Comparison of ENCODE assay signal across 1 cellular context in the genomic region with DNA sequence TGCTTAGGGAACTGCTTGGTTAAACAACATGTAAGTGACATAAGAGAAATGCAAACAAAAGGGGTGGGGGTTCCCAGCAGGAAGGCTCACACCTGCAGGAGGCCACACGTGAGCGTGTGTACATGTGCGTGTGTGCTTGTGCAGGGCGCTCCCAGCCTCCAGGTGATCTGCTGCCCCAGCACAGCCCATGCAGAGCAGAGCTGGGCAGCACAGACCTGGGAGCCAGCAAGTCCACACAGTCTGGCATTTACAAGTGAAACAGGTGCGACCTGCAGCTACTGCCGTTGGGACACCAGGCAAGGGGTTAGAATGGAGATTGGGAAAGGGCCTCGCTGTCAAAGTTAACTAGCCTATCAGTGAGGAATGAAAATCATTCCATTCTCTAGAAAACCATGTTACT.
A peak's percentile ranks its signal among the peaks of the same experiment; 100 is the strongest.
TF ChIP-seq lines count a peak whose summit lies in the region.

No MANE protein-coding gene starts in this region.

TF ChIP-seq in HepG2, 621 proteins besides CTCF, POLR2A, EP300 and RAD21 (continued from another document):
- TF ChIP-seq, protein P1, sequence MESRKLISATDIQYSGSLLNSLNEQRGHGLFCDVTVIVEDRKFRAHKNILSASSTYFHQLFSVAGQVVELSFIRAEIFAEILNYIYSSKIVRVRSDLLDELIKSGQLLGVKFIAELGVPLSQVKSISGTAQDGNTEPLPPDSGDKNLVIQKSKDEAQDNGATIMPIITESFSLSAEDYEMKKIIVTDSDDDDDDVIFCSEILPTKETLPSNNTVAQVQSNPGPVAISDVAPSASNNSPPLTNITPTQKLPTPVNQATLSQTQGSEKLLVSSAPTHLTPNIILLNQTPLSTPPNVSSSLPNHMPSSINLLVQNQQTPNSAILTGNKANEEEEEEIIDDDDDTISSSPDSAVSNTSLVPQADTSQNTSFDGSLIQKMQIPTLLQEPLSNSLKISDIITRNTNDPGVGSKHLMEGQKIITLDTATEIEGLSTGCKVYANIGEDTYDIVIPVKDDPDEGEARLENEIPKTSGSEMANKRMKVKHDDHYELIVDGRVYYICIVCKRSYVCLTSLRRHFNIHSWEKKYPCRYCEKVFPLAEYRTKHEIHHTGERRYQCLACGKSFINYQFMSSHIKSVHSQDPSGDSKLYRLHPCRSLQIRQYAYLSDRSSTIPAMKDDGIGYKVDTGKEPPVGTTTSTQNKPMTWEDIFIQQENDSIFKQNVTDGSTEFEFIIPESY (CRISPR knock-in tag; IDR thresholded peaks at IDR 0.05): 0 out of 2 replicates have a peak, but pooled peaks have one; percentile 17
